8 cellular contexts compared by ENCODE assay signal in the genomic region with DNA sequence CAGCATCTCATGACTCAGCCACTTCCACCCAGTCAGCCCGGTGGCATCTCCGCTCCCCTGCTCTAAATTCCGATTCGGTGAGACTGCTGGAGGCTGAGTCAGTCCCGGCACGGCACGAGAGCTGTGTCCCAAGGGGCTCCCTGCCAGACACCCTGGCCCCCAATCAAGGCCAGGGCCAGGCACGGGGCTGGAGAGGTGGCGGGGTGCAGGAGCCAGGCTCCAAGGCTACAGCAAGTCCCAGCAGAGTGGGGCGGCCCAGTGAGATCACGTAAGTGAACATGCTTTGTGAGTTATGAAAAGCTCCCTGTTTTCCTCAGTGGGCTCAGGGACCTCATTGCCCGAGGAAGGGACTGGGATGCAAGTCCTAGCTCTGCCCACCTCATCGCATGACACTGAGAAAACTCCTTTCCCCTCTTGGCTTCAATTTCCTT. TPM values are rescaled to one million over a fixed set of nuclear protein-coding genes. Genes with fewer than 3 reads are reported as not detected.
DNase-seq lines count a peak whose midpoint lies in the region; ATAC-seq and TF ChIP-seq lines count a peak whose summit lies in the region.

No MANE protein-coding gene starts in this region.

- TF ChIP-seq CTCF in RWPE2 (IDR thresholded peaks at IDR 0.05; ENCODE audit: poor library complexity, severe bottlenecking), result no peak
- no peak for TF ChIP-seq CTCF in prostate gland (IDR thresholded peaks at IDR 0.05)

- H3K4me3 ChIP-seq in RWPE2 (ENCODE audit: severe bottlenecking) (peak overlapping the region; percentile 18), prostate gland (no peak overlapping the region)

- H3K36me3 Mint-ChIP-seq in natural killer cell treated with Interleukin-12 subunit alpha and Interleukin-12 subunit beta and Interleukin-15 and Interleukin-18, amount 100 ng/mL, for 72 hours, result no peaks in the 10 kb centered on the region

- peak; percentile 99 for DNase-seq in Daoy (ENCODE audit: low read depth)
- DNase-seq in RWPE2 (ENCODE audit: low spot score), result peak; percentile 95
- peak; percentile 94 for DNase-seq in fibroblast of the conjunctiva (ENCODE audit: low read depth)
- peak; percentile 44 for DNase-seq in prostate gland (ENCODE audit: low spot score)
- no peak for DNase-seq in natural killer cell treated with Interleukin-12 subunit alpha and Interleukin-12 subunit beta and Interleukin-15 and Interleukin-18, amount 100 ng/mL, for 72 hours (ENCODE audit: low spot score)
- no peak for DNase-seq in NCI-H524 (lab: John Stamatoyannopoulos, UW)
- no peak for DNase-seq in UCSD-AML1 (lab: John Stamatoyannopoulos, UW; ENCODE audit: unreplicated experiment)

- WGBS in prostate gland, result 27% methylated on average over 13 of the region's 13 CpGs

- ATAC-seq in RWPE2 (ENCODE audit: low read depth) (peak; percentile 71), HG03457 (IDR thresholded peaks at IDR 0.05; ENCODE audit: unreplicated experiment) (no peak)
- ATAC-seq in natural killer cell treated with Interleukin-12 subunit alpha and Interleukin-12 subunit beta and Interleukin-15 and Interleukin-18, amount 100 ng/mL, for 72 hours, result no peak

- no peaks in the 10 kb centered on the region for H3K27me3 ChIP-seq in RWPE2 (ENCODE audit: insufficient read depth, poor library complexity, severe bottlenecking)
- no peaks in the 10 kb centered on the region for H3K27me3 ChIP-seq in prostate gland (replicated peaks; ENCODE audit: insufficient read depth)

- H3K4me1 ChIP-seq in RWPE2 (ENCODE audit: insufficient read depth, poor library complexity, severe bottlenecking), result peaks cover 74% of the 10 kb centered on the region
- peaks cover 24% of the 10 kb centered on the region for H3K4me1 ChIP-seq in prostate gland (replicated peaks)

- TF ChIP-seq POLR2A in prostate gland (IDR thresholded peaks at IDR 0.05), result peak; percentile 23

- no peaks in the 10 kb centered on the region for H3K27me3 Mint-ChIP-seq in natural killer cell treated with Interleukin-12 subunit alpha and Interleukin-12 subunit beta and Interleukin-15 and Interleukin-18, amount 100 ng/mL, for 72 hours

- H3K4me1 Mint-ChIP-seq in natural killer cell treated with Interleukin-12 subunit alpha and Interleukin-12 subunit beta and Interleukin-15 and Interleukin-18, amount 100 ng/mL, for 72 hours (ENCODE audit: low read depth in 2 of 2), result peaks cover 21 to 23% of the 10 kb centered on the region in 2 donors

- H3K27ac ChIP-seq in RWPE2 (ENCODE audit: poor library complexity, severe bottlenecking) (peak overlapping the region; percentile 98), prostate gland (peak overlapping the region; percentile 51 to 75)

- no peak overlapping the region for H3K4me3 Mint-ChIP-seq in natural killer cell treated with Interleukin-12 subunit alpha and Interleukin-12 subunit beta and Interleukin-15 and Interleukin-18, amount 100 ng/mL, for 72 hours

- H3K9me3 ChIP-seq in RWPE2 (ENCODE audit: severe bottlenecking), result no peaks in the 10 kb centered on the region
- no peaks in the 10 kb centered on the region for H3K9me3 ChIP-seq in prostate gland

- H3K27ac Mint-ChIP-seq in natural killer cell treated with Interleukin-12 subunit alpha and Interleukin-12 subunit beta and Interleukin-15 and Interleukin-18, amount 100 ng/mL, for 72 hours, result no peak overlapping the region

- intact Hi-C loops in prostate gland (cut with DNase I), result loop anchor here (5.0 to 10.0 kb wide), 2 partner anchors 46 to 349 kb away; partner anchors contain the start of genes RAB1B and SART1

- no peaks in the 10 kb centered on the region for H3K9me3 Mint-ChIP-seq in natural killer cell treated with Interleukin-12 subunit alpha and Interleukin-12 subunit beta and Interleukin-15 and Interleukin-18, amount 100 ng/mL, for 72 hours

- peaks cover 23% of the 10 kb centered on the region; the same call in 1 of the 2 replicates for H3K36me3 ChIP-seq in RWPE2 (ENCODE audit: low read depth)
- no peaks in the 10 kb centered on the region for H3K36me3 ChIP-seq in prostate gland

RNA-seq across cellular contexts. Expression of gene C11orf68, which starts 3.0 kb away (rescaled TPM):
- total RNA-seq in Daoy (2014; rRNA removed; shearing (Covaris generic)), result 12.5 and 19.1 TPM in 2 replicates
- total RNA-seq in prostate gland, result 10 to 100 TPM; 30.1 to 54.6 TPM
- 10 to 100 TPM; 15.4 to 24.7 TPM for total RNA-seq in natural killer cell treated with Interleukin-12 subunit alpha and Interleukin-12 subunit beta and Interleukin-15 and Interleukin-18, amount 100 ng/mL, for 72 hours

RNA-seq across cellular contexts. Expression of gene DRAP1, which starts 3.4 kb away (rescaled TPM):
- 267 and 294 TPM in 2 replicates for total RNA-seq in Daoy (2014; rRNA removed; shearing (Covaris generic))
- 100 to 1,000 TPM; 101 to 127 TPM for total RNA-seq in prostate gland
- total RNA-seq in natural killer cell treated with Interleukin-12 subunit alpha and Interleukin-12 subunit beta and Interleukin-15 and Interleukin-18, amount 100 ng/mL, for 72 hours, result 10 to 100 TPM; 88.5 to 95.6 TPM

RNA-seq across cellular contexts. Expression of gene FOSL1, which starts 15.6 kb away (rescaled TPM):
- 54.0 and 59.3 TPM in 2 replicates for total RNA-seq in Daoy (2014; rRNA removed; shearing (Covaris generic))
- 1 to 10 TPM; 2.6 to 3.4 TPM for total RNA-seq in prostate gland
- 10 to 100 TPM in 1 of 2 donors, 1 to 10 TPM in 1; 7.9 to 18.1 TPM for total RNA-seq in natural killer cell treated with Interleukin-12 subunit alpha and Interleukin-12 subunit beta and Interleukin-15 and Interleukin-18, amount 100 ng/mL, for 72 hours

RNA-seq across cellular contexts. Expression of gene CCDC85B, which starts 25.4 kb away (rescaled TPM):
- 43.7 and 61.0 TPM in 2 replicates for total RNA-seq in Daoy (2014; rRNA removed; shearing (Covaris generic))
- 10 to 100 TPM; 40.4 to 55.0 TPM for total RNA-seq in prostate gland
- total RNA-seq in natural killer cell treated with Interleukin-12 subunit alpha and Interleukin-12 subunit beta and Interleukin-15 and Interleukin-18, amount 100 ng/mL, for 72 hours, result 10 to 100 TPM; 44.6 to 89.8 TPM

RNA-seq across cellular contexts. Expression of gene FIBP, which starts 27.6 kb away (rescaled TPM):
- 104 and 124 TPM in 2 replicates for total RNA-seq in Daoy (2014; rRNA removed; shearing (Covaris generic))
- 100 to 1,000 TPM in 1 of 2 donors, 10 to 100 TPM in 1; 87.7 to 151 TPM for total RNA-seq in prostate gland
- 100 to 1,000 TPM in 1 of 2 donors, 10 to 100 TPM in 1; 76.6 to 157 TPM for total RNA-seq in natural killer cell treated with Interleukin-12 subunit alpha and Interleukin-12 subunit beta and Interleukin-15 and Interleukin-18, amount 100 ng/mL, for 72 hours

Comparison
In these comparisons a context has a peak if more than half of its experiments do, and no peak if none do; other contexts are left out.
1. DNase-seq: peak in Daoy (single experiment), RWPE2 (single experiment), fibroblast of the conjunctiva (single experiment) and prostate gland (single experiment); none in natural killer cell treated with Interleukin-12 subunit alpha and Interleukin-12 subunit beta and Interleukin-15 and Interleukin-18, amount 100 ng/mL, for 72 hours (single experiment), NCI-H524 (0 of 2) and UCSD-AML1 (single experiment).